27 cellular contexts compared by ENCODE assay signal in genomic region chr2:120681181-120681580, GRCh38. TPM values are rescaled to one million over a fixed set of nuclear protein-coding genes. Genes with fewer than 3 reads are reported as not detected.
"Had no signal": no experiment of that assay in that cellular context is flagged by ENCODE, and none has a peak within 500 bp of the region (broad histone marks: within the 10 kb centered on the region; RNA-seq: fewer than 3 reads in every experiment).

No MANE protein-coding gene starts in this region.

- H3K9me3 Mint-ChIP-seq: central memory CD8-positive, alpha-beta T cell; dendritic cell treated with granulocyte-macrophage colony-stimulating factor and Interleukin-4, amounts not matched to agents 40 ng/mL and 50 ng/mL, for 4 days; endodermal cell; naive thymus-derived CD8-positive, alpha-beta T cell; nephron progenitor cell; stimulated activated naive CD8-positive, alpha-beta T cell treated with anti-CD3 and anti-CD28 coated beads, Interleukin-15, amount 100 ng/mL, for 72 hours had no signal

- ATAC-seq: foreskin keratinocyte; gastroesophageal sphincter; left colon; lower lobe of right lung; naive thymus-derived CD8-positive, alpha-beta T cell had no signal

- DNase-seq: colonic mucosa; effector CD8-positive, alpha-beta T cell; endodermal cell; foreskin keratinocyte; heart left ventricle; islet precursor cell; kidney glomerular epithelial cell; left ventricle myocardium superior; lower lobe of right lung; naive thymus-derived CD8-positive, alpha-beta T cell; nephron progenitor cell; occipital lobe; posterior cingulate gyrus; stimulated activated CD4-positive, alpha-beta T cell treated with anti-CD3 and anti-CD28 coated beads, Interleukin-12 subunit alpha, Interleukin-12 subunit beta, amount 100 ng/mL, for 4 hours; stimulated activated CD4-positive, alpha-beta T cell treated with anti-CD3 and anti-CD28 coated beads, Interleukin-1b, Interleukin-23, amount 100 ng/mL, for 48 hours; stimulated activated CD4-positive, alpha-beta T cell treated with anti-CD3 and anti-CD28 coated beads, Interleukin-4, amount 100 ng/mL, for 1 hour; stimulated activated CD8-positive, alpha-beta memory T cell treated with anti-CD3 and anti-CD28 coated beads, Interleukin-4, amount 100 ng/mL, for 48 hours; stimulated activated naive CD4-positive, alpha-beta T cell; stimulated activated naive CD8-positive, alpha-beta T cell treated with anti-CD3 and anti-CD28 coated beads, Interleukin-15, amount 100 ng/mL, for 72 hours; transverse colon had no signal

- H3K36me3 Mint-ChIP-seq: naive thymus-derived CD8-positive, alpha-beta T cell had no signal

- H3K4me3 Mint-ChIP-seq: central memory CD8-positive, alpha-beta T cell; dendritic cell treated with granulocyte-macrophage colony-stimulating factor and Interleukin-4, amounts not matched to agents 40 ng/mL and 50 ng/mL, for 4 days; endodermal cell; nephron progenitor cell; stimulated activated naive CD8-positive, alpha-beta T cell treated with anti-CD3 and anti-CD28 coated beads, Interleukin-15, amount 100 ng/mL, for 72 hours had no signal

- H3K9me3 ChIP-seq: colonic mucosa, esophagus muscularis mucosa, gastroesophageal sphincter, heart left ventricle, lower lobe of right lung, ovary, suprapubic skin, transverse colon had no signal

- H3K27ac Mint-ChIP-seq: dendritic cell treated with granulocyte-macrophage colony-stimulating factor and Interleukin-4, amounts not matched to agents 40 ng/mL and 50 ng/mL, for 4 days; endodermal cell; stimulated activated naive CD8-positive, alpha-beta T cell treated with anti-CD3 and anti-CD28 coated beads, Interleukin-15, amount 100 ng/mL, for 72 hours had no signal

- H3K4me1 Mint-ChIP-seq: central memory CD8-positive, alpha-beta T cell; endodermal cell; nephron progenitor cell; stimulated activated naive CD8-positive, alpha-beta T cell treated with anti-CD3 and anti-CD28 coated beads, Interleukin-15, amount 100 ng/mL, for 72 hours had no signal

RNA-seq across cellular contexts. Expression of gene GLI2, which starts 54.5 kb away (rescaled TPM):
- total RNA-seq: foreskin keratinocyte; naive thymus-derived CD8-positive, alpha-beta T cell had no signal
